ENCODE assay signal across 14 cellular contexts in the genomic region with DNA sequence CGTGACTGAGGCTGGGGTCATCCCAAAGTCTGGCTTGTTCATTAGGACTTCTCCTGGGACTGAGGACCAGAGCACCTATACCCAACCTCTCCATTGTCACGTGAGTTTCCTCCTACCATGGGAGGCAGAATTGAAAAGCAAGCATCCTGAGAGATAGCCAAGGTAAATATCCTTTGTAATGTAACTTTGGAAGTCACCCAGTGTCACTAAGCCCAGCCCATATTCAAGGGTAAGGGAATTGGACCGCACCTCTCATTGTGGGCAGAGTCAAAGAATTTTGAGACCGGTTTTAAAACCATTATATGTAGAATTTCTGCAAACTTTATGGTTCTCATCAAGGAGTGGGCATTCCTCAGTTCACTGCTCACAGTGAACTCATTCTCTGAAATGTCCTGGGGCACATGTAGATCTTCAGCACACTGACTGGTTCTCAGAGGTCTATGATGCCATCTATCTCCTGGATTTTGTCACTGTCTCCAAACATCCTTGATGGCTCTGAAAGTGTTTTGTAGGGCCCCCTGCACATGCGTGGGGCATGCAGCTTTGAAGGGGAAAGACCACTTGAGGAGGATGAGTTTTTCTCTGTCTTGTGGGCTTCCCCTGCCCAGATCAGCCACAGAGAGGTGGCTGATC. TPM values are rescaled to one million over a fixed set of nuclear protein-coding genes. Genes with fewer than 3 reads are reported as not detected.
DNase-seq lines count a peak whose midpoint lies in the region; ATAC-seq and TF ChIP-seq lines count a peak whose summit lies in the region.
"Had no signal": no experiment of that assay in that cellular context is flagged by ENCODE, and none has a peak within 500 bp of the region (broad histone marks: within the 10 kb centered on the region; RNA-seq: fewer than 3 reads in every experiment).

No MANE protein-coding gene starts in this region.

- H3K4me2 ChIP-seq in OCI-LY3 (ENCODE audit: low read length) = peak overlapping the region; percentile 7

- H3K36me3 Mint-ChIP-seq in CD8-positive, alpha-beta memory T cell = peaks cover 0 to 3% (median 3%) of the 10 kb centered on the region in 3 donors
- H3K36me3 Mint-ChIP-seq in effector memory CD8-positive, alpha-beta T cell (ENCODE audit: insufficient read depth) = peaks cover 3% of the 10 kb centered on the region

- H4K20me1 ChIP-seq in OCI-LY3 (ENCODE audit: insufficient read depth, low read length) = no peaks in the 10 kb centered on the region

- CTCF ChIA-PET in CD8-positive, alpha-beta memory T cell (lab: Charles Lee) = interaction anchor here (0.6 to 1.8 kb wide), 6 partner anchors 10 to 95 kb away, joined by 3 to 7 read pairs (median 4); no protein-coding TSS in a partner anchor

- no peaks in the 10 kb centered on the region for H3K27me3 Mint-ChIP-seq in CD8-positive, alpha-beta memory T cell
- H3K27me3 Mint-ChIP-seq in effector memory CD8-positive, alpha-beta T cell = no peaks in the 10 kb centered on the region

- no peak for DNase-seq in CD8-positive, alpha-beta memory T cell
- no peak for DNase-seq in effector memory CD8-positive, alpha-beta T cell
- no peak for DNase-seq in NCI-H187 treated with DMSO at 0.1 percent for 48 hours (lab: John Stamatoyannopoulos, UW)
- no peak for DNase-seq in T-helper 9 cell
- DNase-seq in SK-N-DZ (ENCODE audit: low spot score) = no peak
- DNase-seq: activated CD4-positive, alpha-beta T cell treated with anti-CD3 and anti-CD28 coated beads for 4 hours; C1 segment of cervical spinal cord; GF-D8; psoas muscle; stimulated activated CD4-positive, alpha-beta T cell treated with anti-CD3 and anti-CD28 coated beads, Interleukin-2, amount 100 ng/mL, for 48 hours had no signal

- H3K27ac Mint-ChIP-seq in CD8-positive, alpha-beta memory T cell = peak overlapping the region; percentile 90 to 99 (median 96)
- H3K27ac Mint-ChIP-seq in effector memory CD8-positive, alpha-beta T cell = peak overlapping the region; percentile 79 to 96

- no peak for ATAC-seq in effector memory CD8-positive, alpha-beta T cell (replicated peaks)
- ATAC-seq in GM21529 (IDR thresholded peaks at IDR 0.05; ENCODE audit: unreplicated experiment) = no peak
- ATAC-seq: psoas muscle had no signal

- no peaks in the 10 kb centered on the region for H3K36me3 ChIP-seq in CD8-positive, alpha-beta memory T cell (ENCODE audit: insufficient read depth, low read length)
- H3K36me3 ChIP-seq in OCI-LY3 (replicated peaks; ENCODE audit: low read depth, low read length) = peaks cover 4% of the 10 kb centered on the region

- peaks cover 7% of the 10 kb centered on the region for H3K9me3 ChIP-seq in CD8-positive, alpha-beta memory T cell (ENCODE audit: low read length)
- peaks cover 18% of the 10 kb centered on the region for H3K9me3 ChIP-seq in OCI-LY3 (ENCODE audit: insufficient read depth, low read length)
- H3K9me3 ChIP-seq: psoas muscle had no signal

- no peaks in the 10 kb centered on the region for H3K79me2 ChIP-seq in OCI-LY3 (ENCODE audit: low read length)

- peaks cover 52 to 75% (median 68%) of the 10 kb centered on the region in 3 donors for H3K4me1 Mint-ChIP-seq in CD8-positive, alpha-beta memory T cell
- H3K4me1 Mint-ChIP-seq in effector memory CD8-positive, alpha-beta T cell (ENCODE audit: low read depth in 2 of 2) = peaks cover 27 to 48% of the 10 kb centered on the region in 2 donors

- H3K27me3 ChIP-seq in CD8-positive, alpha-beta memory T cell (ENCODE audit: insufficient read depth, low read length, poor library complexity, severe bottlenecking) = no peaks in the 10 kb centered on the region
- H3K27me3 ChIP-seq in OCI-LY3 (ENCODE audit: low read depth, low read length) = no peaks in the 10 kb centered on the region

- H3K4me3 Mint-ChIP-seq in CD8-positive, alpha-beta memory T cell = peak overlapping the region in 4 of 7 donors; percentile 8 to 68 (median 22)
- H3K4me3 Mint-ChIP-seq in effector memory CD8-positive, alpha-beta T cell = peak overlapping the region in 1 of 2 donors; percentile 74

- H3K4me3 ChIP-seq in CD8-positive, alpha-beta memory T cell (ENCODE audit: low read length) = no peak overlapping the region
- H3K4me3 ChIP-seq in OCI-LY3 (ENCODE audit: low read length) = no peak overlapping the region
- H3K4me3 ChIP-seq: psoas muscle had no signal

- no peak overlapping the region for H2AFZ ChIP-seq in OCI-LY3 (ENCODE audit: low read depth, low read length)

- TF ChIP-seq CTCF in 22Rv1 (IDR thresholded peaks at IDR 0.05) (0 out of 2 replicates have a peak, but pooled peaks have one; percentile 13), OCI-LY3 (IDR thresholded peaks at IDR 0.05; ENCODE audit: low read depth, low read length) (peak; percentile 52)

- H3K4me1 ChIP-seq in CD8-positive, alpha-beta memory T cell (ENCODE audit: insufficient read depth, low read length) = peaks cover 74% of the 10 kb centered on the region
- H3K4me1 ChIP-seq in OCI-LY3 (ENCODE audit: low read length) = peaks cover 47% of the 10 kb centered on the region
- H3K4me1 ChIP-seq: psoas muscle had no signal

- peak overlapping the region; percentile 50 for H3K27ac ChIP-seq in 22Rv1
- no peak overlapping the region for H3K27ac ChIP-seq in CD8-positive, alpha-beta memory T cell (ENCODE audit: low read depth, low read length)
- H3K27ac ChIP-seq in OCI-LY3 (ENCODE audit: low read length) = no peak overlapping the region
- H3K27ac ChIP-seq: psoas muscle had no signal

- POLR2A ChIA-PET in CD8-positive, alpha-beta memory T cell (lab: Charles Lee) = interaction anchor here (0.8 to 1.6 kb wide), 3 partner anchors 15 to 99 kb away, joined by 3 to 8 read pairs (median 6); no protein-coding TSS in a partner anchor

- no peaks in the 10 kb centered on the region for H3K9me3 Mint-ChIP-seq in CD8-positive, alpha-beta memory T cell
- peaks cover 0 to 2% of the 10 kb centered on the region in 2 donors for H3K9me3 Mint-ChIP-seq in effector memory CD8-positive, alpha-beta T cell

- no peak overlapping the region for H3K9ac ChIP-seq in OCI-LY3 (ENCODE audit: low read length)

RNA-seq across cellular contexts. Expression of a gene that starts 35.3 kb away (rescaled TPM):
- total RNA-seq in CD8-positive, alpha-beta memory T cell = under 1 TPM in 1 of 2 experiments, not detected in 1; 0.11 TPM
- polyA plus RNA-seq in CD8-positive, alpha-beta memory T cell = 0.14 TPM
- polyA plus RNA-seq in SK-N-DZ (2014; cell fraction: cytosol; rRNA removed) = 22.3 and 23.4 TPM in 2 replicates
- 6.9 and 7.5 TPM in 2 replicates for polyA plus RNA-seq in SK-N-DZ (2014; cell fraction: nucleus; rRNA removed)
- total RNA-seq: NCI-H460, psoas muscle had no signal
